20 cellular contexts compared by ENCODE assay signal in genomic region chr7:45679516-45679915, GRCh38.
"Had no signal": no experiment of that assay in that cellular context is flagged by ENCODE, and none has a peak within 500 bp of the region (broad histone marks: within the 10 kb centered on the region; RNA-seq: fewer than 3 reads in every experiment).

No MANE protein-coding gene starts in this region.

- H3K4me1 ChIP-seq: adrenal gland, psoas muscle, right lobe of liver, thyroid gland had no signal

- H3K27ac Mint-ChIP-seq: activated CD4-positive, alpha-beta memory T cell treated with anti-CD3 and anti-CD28 coated beads, Interleukin-2, amount 10 ng/mL, durations not matched to agents 7 days and 5 days; effector memory CD8-positive, alpha-beta T cell had no signal

- H3K4me3 Mint-ChIP-seq: activated CD4-positive, alpha-beta memory T cell treated with anti-CD3 and anti-CD28 coated beads, Interleukin-2, amount 10 ng/mL, durations not matched to agents 7 days and 5 days; effector memory CD8-positive, alpha-beta T cell had no signal

- H3K4me1 Mint-ChIP-seq: activated CD4-positive, alpha-beta memory T cell treated with anti-CD3 and anti-CD28 coated beads, Interleukin-2, amount 10 ng/mL, durations not matched to agents 7 days and 5 days had no signal

- ATAC-seq: effector memory CD8-positive, alpha-beta T cell; psoas muscle; right lobe of liver had no signal

- H3K36me3 ChIP-seq: adrenal gland, right lobe of liver, thyroid gland had no signal

- H3K9me3 Mint-ChIP-seq: activated CD4-positive, alpha-beta memory T cell treated with anti-CD3 and anti-CD28 coated beads, Interleukin-2, amount 10 ng/mL, durations not matched to agents 7 days and 5 days; effector memory CD8-positive, alpha-beta T cell had no signal

- DNase-seq: activated CD4-positive, alpha-beta memory T cell treated with anti-CD3 and anti-CD28 coated beads, Interleukin-2, amount 10 ng/mL, durations not matched to agents 7 days and 5 days; activated CD4-positive, alpha-beta T cell treated with anti-CD3 and anti-CD28 coated beads for 48 hours; activated CD4-positive, CD25-positive, alpha-beta regulatory T cell; activated effector memory CD4-positive, alpha-beta T cell treated with anti-CD3 and anti-CD28 coated beads, Interleukin-2, amount 50 U/mL, for 16 hours; activated naive CD4-positive, alpha-beta T cell treated with anti-CD3 and anti-CD28 coated beads, Interleukin-2, amount 50 U/mL, for 16 hours; activated T-cell treated with anti-CD3 and anti-CD28 coated beads, Interleukin-2, amount 50 U/mL, for 48 hours; dermis blood vessel endothelial cell; effector memory CD8-positive, alpha-beta T cell; foreskin fibroblast; mammary epithelial cell; occipital lobe; stimulated activated naive CD4-positive, alpha-beta T cell; T-helper 1 cell; T-helper 9 cell; thyroid gland had no signal

- H3K27ac ChIP-seq: adrenal gland, hepatocyte, psoas muscle, right lobe of liver, thyroid gland had no signal

- H3K4me2 ChIP-seq: hepatocyte, smooth muscle cell had no signal

- H3K9me3 ChIP-seq: adrenal gland, psoas muscle, right lobe of liver, thyroid gland had no signal

- H3K79me2 ChIP-seq: hepatocyte had no signal

- H3K27me3 ChIP-seq: adrenal gland, hepatocyte, right lobe of liver, thyroid gland had no signal

- H2AFZ ChIP-seq: hepatocyte had no signal

- H3K4me3 ChIP-seq: adrenal gland, hepatocyte, psoas muscle, right lobe of liver, smooth muscle cell, thyroid gland had no signal
